Comparison of ENCODE assay signal across 20 cellular contexts in the genomic region with DNA sequence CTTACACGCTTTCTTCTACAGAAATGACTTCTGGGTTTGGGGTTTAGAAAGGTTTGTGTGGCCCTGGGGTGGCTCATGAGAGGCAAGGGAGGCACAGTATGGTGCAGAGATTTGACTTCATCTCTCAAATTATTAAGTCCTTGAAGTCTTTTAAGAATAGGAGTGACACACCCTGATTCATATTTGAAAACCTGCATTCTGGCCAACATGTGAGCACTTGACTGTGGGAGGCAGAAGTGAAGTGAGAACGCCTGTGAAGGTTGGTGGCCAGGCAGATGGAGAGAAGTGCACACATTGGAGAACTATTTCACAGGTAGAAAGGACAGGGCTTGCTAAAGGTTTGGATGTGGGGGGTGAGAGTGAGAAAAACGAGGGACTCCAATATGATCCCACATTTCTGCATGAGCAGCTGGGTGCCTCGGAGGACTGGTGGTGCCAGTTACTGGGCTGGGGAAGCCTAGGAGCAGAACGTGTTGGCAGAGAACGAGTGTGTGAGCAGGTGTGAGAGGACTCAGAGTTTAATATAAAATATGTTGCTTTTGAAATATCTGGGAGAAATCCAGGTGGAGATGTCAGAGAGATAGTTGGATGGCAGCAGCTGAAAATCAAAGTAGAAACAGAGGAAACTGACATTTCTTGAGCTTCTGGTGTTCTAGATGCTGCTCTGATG.
DNase-seq lines count a peak whose midpoint lies in the region; ATAC-seq, FAIRE-seq and TF ChIP-seq lines count a peak whose summit lies in the region.
"Had no signal": no experiment of that assay in that cellular context is flagged by ENCODE, and none has a peak within 500 bp of the region (broad histone marks: within the 10 kb centered on the region; RNA-seq: fewer than 3 reads in every experiment).

No MANE protein-coding gene starts in this region.

- no peaks in the 10 kb centered on the region for H3K9me3 ChIP-seq in Karpas-422 (ENCODE audit: low read length)
- H3K9me3 ChIP-seq: BLaER1, Caco-2 had no signal

- H3K4me2 ChIP-seq in Karpas-422 (ENCODE audit: low read depth, low read length, poor library complexity, severe bottlenecking): no peak overlapping the region
- H3K4me2 ChIP-seq: BLaER1 had no signal

- no peaks in the 10 kb centered on the region for H3K9me2 ChIP-seq in Karpas-422 (replicated peaks; ENCODE audit: insufficient read depth, low read length)

- no peaks in the 10 kb centered on the region for H3K79me2 ChIP-seq in Karpas-422 (ENCODE audit: low read length)

- H4K20me1 ChIP-seq in Karpas-422 (ENCODE audit: insufficient read depth, low read depth, low read length): no peaks in the 10 kb centered on the region
- H4K20me1 ChIP-seq: BLaER1 had no signal

- TF ChIP-seq CTCF in bronchial epithelial cell (IDR thresholded peaks at IDR 0.05; ENCODE audit: insufficient read depth, low read length, severe bottlenecking) (no peak), foreskin keratinocyte (conservative IDR thresholded peaks at IDR 0.05) (no peak)

- H3K27me3 ChIP-seq in Karpas-422 (ENCODE audit: low read length) (no peaks in the 10 kb centered on the region), bronchial epithelial cell (ENCODE audit: control insufficient read depth, insufficient read depth, low read length) (no peaks in the 10 kb centered on the region), foreskin keratinocyte (no peaks in the 10 kb centered on the region)
- H3K27me3 ChIP-seq: BLaER1 had no signal

- no peak overlapping the region for H3K9ac ChIP-seq in Karpas-422 (ENCODE audit: low read length)
- H3K9ac ChIP-seq: BLaER1 had no signal

- peak; percentile 48 for ATAC-seq in foreskin keratinocyte
- ATAC-seq: CD8-positive, alpha-beta T cell; GM12878 had no signal

- no peak overlapping the region for H3K27ac ChIP-seq in Karpas-422 (ENCODE audit: low read length)
- H3K27ac ChIP-seq in foreskin keratinocyte: no peak overlapping the region
- H3K27ac ChIP-seq: BLaER1, C4-2B had no signal

- H3K4me1 ChIP-seq in Karpas-422 (ENCODE audit: low read length) (peaks cover 2% of the 10 kb centered on the region), foreskin keratinocyte (peaks cover 16% of the 10 kb centered on the region)
- H3K4me1 ChIP-seq: BLaER1, Caco-2 had no signal

- no peak overlapping the region for H2AFZ ChIP-seq in Karpas-422 (ENCODE audit: low read length)

- H3K36me3 ChIP-seq in Karpas-422 (ENCODE audit: insufficient read depth, low read length) (no peaks in the 10 kb centered on the region), bronchial epithelial cell (ENCODE audit: control insufficient read depth, insufficient read depth, low read length) (no peaks in the 10 kb centered on the region)
- H3K36me3 ChIP-seq: BLaER1 had no signal

- DNase-seq in Karpas-422: peak; percentile 20
- DNase-seq in bronchial epithelial cell (ENCODE audit: low read depth): peak; percentile 71
- peak; percentile 46 for DNase-seq in cerebellum (ENCODE audit: low spot score)
- DNase-seq in foreskin keratinocyte: peak in 1 of 2 donors; percentile 50
- DNase-seq in HuH-7.5 (ENCODE audit: low spot score): no peak
- no peak for DNase-seq in NCI-H1417 treated with DMSO at 0.1 percent for 48 hours (lab: John Stamatoyannopoulos, UW)
- DNase-seq in glomerular visceral epithelial cell (ENCODE audit: extremely low spot score): no peak
- no peak for DNase-seq in HUDEP-2 (lab: John Stamatoyannopoulos, UW; ENCODE audit: unreplicated experiment in 76 of 76)
- DNase-seq: Caco-2; CD4-positive, CD25-positive, alpha-beta regulatory T cell; CD8-positive, alpha-beta T cell; DMS153; DND-41; GDM1; GOT3; H7; HCEC 1CT had no signal

- FAIRE-seq in bronchial epithelial cell (lab: Jason Lieb, UNC): no peak
- FAIRE-seq: GM12878 had no signal

- no peak overlapping the region for H3K4me3 ChIP-seq in Karpas-422 (ENCODE audit: low read length)
- H3K4me3 ChIP-seq in bronchial epithelial cell (ENCODE audit: low read depth, low read length): no peak overlapping the region
- H3K4me3 ChIP-seq: BLaER1, GM12878 had no signal

Comparison
In these comparisons a context has a peak if more than half of its experiments do, and no peak if none do; other contexts are left out.
1. DNase-seq: peak in Karpas-422 (single experiment), bronchial epithelial cell (single experiment) and cerebellum (single experiment); none in HuH-7.5 (single experiment), NCI-H1417 treated with DMSO at 0.1 percent for 48 hours (single experiment), glomerular visceral epithelial cell (single experiment) and HUDEP-2 (0 of 76).